In the genomic region with DNA sequence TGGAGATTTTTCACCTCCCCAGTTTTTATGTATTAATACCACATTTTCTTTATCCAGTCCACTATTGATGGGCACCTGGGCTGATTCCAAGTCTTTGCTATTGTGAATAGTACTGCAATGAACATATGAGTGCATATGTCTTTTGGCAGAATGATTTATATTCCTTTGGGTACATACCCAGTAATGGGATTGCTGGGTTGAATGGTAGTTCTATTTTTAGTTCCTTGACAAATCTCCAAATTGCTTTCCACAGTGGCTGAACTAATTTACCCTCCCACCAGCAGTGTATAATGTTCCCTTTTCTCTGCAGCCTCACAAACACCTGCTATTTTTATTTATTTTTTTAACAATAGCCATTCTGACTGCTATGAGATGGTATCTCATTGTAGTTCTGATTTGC, we compare ENCODE assay signal across 15 cellular contexts.
DNase-seq lines count a peak whose midpoint lies in the region; ATAC-seq and TF ChIP-seq lines count a peak whose summit lies in the region.
"Had no signal": no experiment of that assay in that cellular context is flagged by ENCODE, and none has a peak within 500 bp of the region (broad histone marks: within the 10 kb centered on the region; RNA-seq: fewer than 3 reads in every experiment).

No MANE protein-coding gene starts in this region.

- no peaks in the 10 kb centered on the region for H3K9me2 ChIP-seq in GM23248 (ENCODE audit: insufficient read depth)

- no peaks in the 10 kb centered on the region for H4K20me1 ChIP-seq in GM23248 (ENCODE audit: insufficient read depth)

- H3K4me1 ChIP-seq in GM23248 (ENCODE audit: insufficient read depth) (peaks cover 29% of the 10 kb centered on the region), vagina (no peaks in the 10 kb centered on the region)

- in situ Hi-C loops in GM23248 (cut with MboI): no loop called here

- intact Hi-C loops in vagina (cut with DNase I): loop anchor here (1.0 kb wide), 1 partner anchor 41 kb away; no protein-coding TSS in a partner anchor

- no peak for TF ChIP-seq POLR2A in vagina (IDR thresholded peaks at IDR 0.05)

- no peak overlapping the region for H3K9ac ChIP-seq in GM23248

- no peak overlapping the region for H3K27ac ChIP-seq in GM23248
- H3K27ac ChIP-seq in vagina: no peak overlapping the region
- H3K27ac ChIP-seq: RWPE1 had no signal

- H3K4me2 ChIP-seq in GM23248 (ENCODE audit: unreplicated experiment): peak overlapping the region; percentile 53

- DNase-seq in GM23248: no peak
- DNase-seq in NCI-H1417 treated with DMSO at 0.1 percent for 48 hours (lab: John Stamatoyannopoulos, UW): peak; percentile 31
- DNase-seq in NCI-H748 treated with DMSO at 0.1 percent for 48 hours (lab: John Stamatoyannopoulos, UW): peak; percentile 57
- peak; percentile 17 for DNase-seq in fibroblast of mammary gland (ENCODE audit: low read depth)
- no peak for DNase-seq in GM10266 (ENCODE audit: extremely low spot score)
- no peak for DNase-seq in vagina (ENCODE audit: extremely low spot score in 2 of 2)
- DNase-seq in hippocampal formation (lab: John Stamatoyannopoulos, UW): no peak
- DNase-seq: activated B cell treated with CpG ODN at 0.5 μM for 24 hours; activated gamma-delta T cell; immature natural killer cell; NCI-H510A treated with DMSO at 0.1 percent for 48 hours; right cardiac atrium; stimulated activated CD4-positive, alpha-beta T cell treated with anti-CD3 and anti-CD28 coated beads, Interleukin-2, amount 100 ng/mL, for 24 hours had no signal

- no peak for TF ChIP-seq CTCF in fibroblast of mammary gland (conservative IDR thresholded peaks at IDR 0.05; ENCODE audit: control insufficient read depth, insufficient read depth, low read depth, low read length)
- no peak for TF ChIP-seq CTCF in GM10266 (IDR thresholded peaks at IDR 0.05; ENCODE audit: control insufficient read depth, insufficient read depth, low read depth, missing control alignments)
- TF ChIP-seq CTCF in vagina (IDR thresholded peaks at IDR 0.05): no peak

- H3K79me2 ChIP-seq in GM23248 (ENCODE audit: insufficient read depth): no peaks in the 10 kb centered on the region

- peaks cover 34% of the 10 kb centered on the region for H3F3A ChIP-seq in GM23248 (ENCODE audit: insufficient read depth)

- no peak overlapping the region for H2AFZ ChIP-seq in GM23248

- H3K36me3 ChIP-seq in GM23248 (ENCODE audit: low read depth) (no peaks in the 10 kb centered on the region), vagina (no peaks in the 10 kb centered on the region)

- H3K27me3 ChIP-seq in GM23248 (replicated peaks; ENCODE audit: insufficient read depth): no peaks in the 10 kb centered on the region
- no peaks in the 10 kb centered on the region for H3K27me3 ChIP-seq in vagina

- ATAC-seq in HG03108 (IDR thresholded peaks at IDR 0.05; ENCODE audit: unreplicated experiment): no peak
- ATAC-seq: right cardiac atrium had no signal

- H3K4me3 ChIP-seq in GM23248: no peak overlapping the region
- H3K4me3 ChIP-seq in fibroblast of mammary gland (ENCODE audit: control insufficient read depth, low read depth, low read length): no peak overlapping the region
- no peak overlapping the region for H3K4me3 ChIP-seq in vagina

- H3K9me3 ChIP-seq in GM23248 (ENCODE audit: low read depth) (no peaks in the 10 kb centered on the region), vagina (no peaks in the 10 kb centered on the region)

Comparison
In these comparisons a context has a peak if more than half of its experiments do, and no peak if none do; other contexts are left out.
1. DNase-seq: peak in NCI-H1417 treated with DMSO at 0.1 percent for 48 hours (single experiment), NCI-H748 treated with DMSO at 0.1 percent for 48 hours (single experiment) and fibroblast of mammary gland (single experiment); none in GM23248 (single experiment), GM10266 (single experiment), vagina (0 of 2) and hippocampal formation (0 of 2).